In the genomic region with DNA sequence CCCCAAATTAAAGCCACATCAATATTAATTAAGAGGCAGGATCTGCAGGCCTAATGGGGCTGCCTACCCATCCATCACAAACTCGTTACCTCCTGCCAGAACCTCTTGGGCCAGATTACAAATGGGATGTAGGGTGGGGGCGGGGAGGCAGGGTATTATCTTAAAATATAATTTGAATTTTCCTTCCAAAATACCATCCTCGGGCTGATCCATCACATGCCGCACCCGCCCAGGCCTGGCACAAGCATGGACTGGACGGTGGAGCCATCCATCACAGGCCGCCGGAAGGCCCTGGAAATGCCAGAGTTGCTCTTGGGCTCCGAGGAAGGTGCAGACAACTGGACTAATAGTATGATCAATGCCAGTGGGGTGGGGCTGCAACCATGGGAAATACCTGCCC, we compare ENCODE assay signal across 32 cellular contexts.
A peak's percentile ranks its signal among the peaks of the same experiment; 100 is the strongest.
DNase-seq lines count a peak whose midpoint lies in the region; TF ChIP-seq lines count a peak whose summit lies in the region.
"Had no signal": no experiment of that assay in that cellular context is flagged by ENCODE, and none has a peak within 500 bp of the region (broad histone marks: within the 10 kb centered on the region; RNA-seq: fewer than 3 reads in every experiment).

No MANE protein-coding gene starts in this region.

- no peaks in the 10 kb centered on the region for H3K36me3 ChIP-seq in BE2C
- H3K36me3 ChIP-seq in vagina: no peaks in the 10 kb centered on the region
- H3K36me3 ChIP-seq: BLaER1; BLaER1 treated with 17β-estradiol and CSF1 and Interleukin-3, amounts not matched to agents 10 nM and 100 nM had no signal

- peaks cover 2% of the 10 kb centered on the region for H3K27me3 Mint-ChIP-seq in T-helper 2 cell treated with Interferon-gamma antibody and Interleukin-4, amounts not matched to agents 5 μg/mL and 100 μg/mL, for 36 hours (ENCODE audit: low read depth)
- H3K27me3 Mint-ChIP-seq: CD4-positive, CD25-positive, alpha-beta regulatory T cell had no signal

- H3K4me1 ChIP-seq in BE2C: peaks cover 12% of the 10 kb centered on the region
- H3K4me1 ChIP-seq in vagina: no peaks in the 10 kb centered on the region
- H3K4me1 ChIP-seq: A549; BLaER1; BLaER1 treated with 17β-estradiol and CSF1 and Interleukin-3, amounts not matched to agents 10 nM and 100 nM; Caco-2 had no signal

- no peak for TF ChIP-seq POLR2A in vagina (IDR thresholded peaks at IDR 0.05)

- H3K9me3 ChIP-seq in BE2C: no peaks in the 10 kb centered on the region
- no peaks in the 10 kb centered on the region for H3K9me3 ChIP-seq in vagina
- H3K9me3 ChIP-seq: A549; BLaER1; BLaER1 treated with 17β-estradiol and CSF1 and Interleukin-3, amounts not matched to agents 10 nM and 100 nM; Caco-2 had no signal

- H3K4me3 ChIP-seq in BE2C (ENCODE audit: low read depth, low read length): no peak overlapping the region
- H3K4me3 ChIP-seq in vagina: no peak overlapping the region
- H3K4me3 ChIP-seq: A549; BLaER1; BLaER1 treated with 17β-estradiol and CSF1 and Interleukin-3, amounts not matched to agents 10 nM and 100 nM had no signal

- H3K36me3 Mint-ChIP-seq in T-helper 2 cell treated with Interferon-gamma antibody and Interleukin-4, amounts not matched to agents 5 μg/mL and 100 μg/mL, for 36 hours (ENCODE audit: low read depth): no peaks in the 10 kb centered on the region
- H3K36me3 Mint-ChIP-seq: CD14-positive monocyte; CD4-positive, alpha-beta memory T cell; CD4-positive, CD25-positive, alpha-beta regulatory T cell; CD8-positive, alpha-beta memory T cell; CD8-positive, alpha-beta T cell had no signal

- DNase-seq in BE2C: peak; percentile 63
- DNase-seq in SK-N-DZ (ENCODE audit: low spot score): peak; percentile 19
- DNase-seq in posterior vena cava (ENCODE audit: low spot score): peak; percentile 42
- DNase-seq in activated CD8-positive, alpha-beta memory T cell treated with anti-CD3 and anti-CD28 coated beads for 24 hours: no peak
- no peak for DNase-seq in vagina (ENCODE audit: extremely low spot score in 2 of 2)
- no peak for DNase-seq in T-helper 2 cell treated with Interferon-gamma antibody and Interleukin-4, amounts not matched to agents 5 μg/mL and 100 μg/mL, for 36 hours (ENCODE audit: low spot score)
- DNase-seq: 8988T; ACHN; AML-193; C1 segment of cervical spinal cord; Caco-2; Calu3; CD4-positive, alpha-beta memory T cell; CD4-positive, alpha-beta T cell; CD4-positive, CD25-positive, alpha-beta regulatory T cell; CD8-positive, alpha-beta memory T cell; CD8-positive, alpha-beta T cell; COR-L47; DMS 273 treated with DMSO at 0.1 percent for 48 hours; DMS153; DMS53; DMS79; DMS79 treated with DMSO at 0.1 percent for 48 hours; DND-41; EL had no signal

- no peaks in the 10 kb centered on the region for H3K4me1 Mint-ChIP-seq in T-helper 2 cell treated with Interferon-gamma antibody and Interleukin-4, amounts not matched to agents 5 μg/mL and 100 μg/mL, for 36 hours (ENCODE audit: low read depth)
- H3K4me1 Mint-ChIP-seq: B cell; CD14-positive monocyte; CD4-positive, alpha-beta memory T cell; CD4-positive, CD25-positive, alpha-beta regulatory T cell; CD8-positive, alpha-beta memory T cell had no signal

- no peak overlapping the region for H3K4me3 Mint-ChIP-seq in T-helper 2 cell treated with Interferon-gamma antibody and Interleukin-4, amounts not matched to agents 5 μg/mL and 100 μg/mL, for 36 hours
- H3K4me3 Mint-ChIP-seq: B cell; CD14-positive monocyte; CD4-positive, alpha-beta memory T cell; CD4-positive, alpha-beta T cell; CD4-positive, CD25-positive, alpha-beta regulatory T cell; CD8-positive, alpha-beta memory T cell; CD8-positive, alpha-beta T cell had no signal

- intact Hi-C loops in posterior vena cava (cut with DNase I) (no loop called here), vagina (cut with DNase I) (no loop called here)

- no peak overlapping the region for H3K27ac Mint-ChIP-seq in T-helper 2 cell treated with Interferon-gamma antibody and Interleukin-4, amounts not matched to agents 5 μg/mL and 100 μg/mL, for 36 hours
- H3K27ac Mint-ChIP-seq: B cell; CD4-positive, alpha-beta memory T cell; CD4-positive, alpha-beta T cell; CD4-positive, CD25-positive, alpha-beta regulatory T cell; CD8-positive, alpha-beta memory T cell; CD8-positive, alpha-beta T cell had no signal

- H3K27me3 ChIP-seq in BE2C (no peaks in the 10 kb centered on the region), vagina (no peaks in the 10 kb centered on the region)
- H3K27me3 ChIP-seq: BLaER1; BLaER1 treated with 17β-estradiol and CSF1 and Interleukin-3, amounts not matched to agents 10 nM and 100 nM had no signal

- H3K9me3 Mint-ChIP-seq in T-helper 2 cell treated with Interferon-gamma antibody and Interleukin-4, amounts not matched to agents 5 μg/mL and 100 μg/mL, for 36 hours: no peaks in the 10 kb centered on the region
- H3K9me3 Mint-ChIP-seq: CD14-positive monocyte; CD4-positive, alpha-beta T cell; CD4-positive, CD25-positive, alpha-beta regulatory T cell; CD8-positive, alpha-beta memory T cell; CD8-positive, alpha-beta T cell had no signal

- TF ChIP-seq CTCF in BE2C (IDR thresholded peaks at IDR 0.05; ENCODE audit: low read depth, low read length): no peak
- TF ChIP-seq CTCF in vagina (IDR thresholded peaks at IDR 0.05): no peak

- H3K27ac ChIP-seq in vagina: no peak overlapping the region
- H3K27ac ChIP-seq: 22Rv1; A549; BLaER1; BLaER1 treated with 17β-estradiol and CSF1 and Interleukin-3, amounts not matched to agents 10 nM and 100 nM; C4-2B had no signal

Comparison
In these comparisons a context has a peak if more than half of its experiments do, and no peak if none do; other contexts are left out.
1. DNase-seq: peak in BE2C (single experiment), SK-N-DZ (single experiment) and posterior vena cava (single experiment); none in activated CD8-positive, alpha-beta memory T cell treated with anti-CD3 and anti-CD28 coated beads for 24 hours (single experiment), vagina (0 of 2) and T-helper 2 cell treated with Interferon-gamma antibody and Interleukin-4, amounts not matched to agents 5 μg/mL and 100 μg/mL, for 36 hours (single experiment).